ENCODE assay signal across 1 cellular context in genomic region chr19:7083076-7083956, GRCh38.
A peak's percentile ranks its signal among the peaks of the same experiment; 100 is the strongest.
TF ChIP-seq lines count a peak whose summit lies in the region.

No MANE protein-coding gene starts in this region.

TF ChIP-seq in K562, 482 proteins besides CTCF, POLR2A, EP300 and RAD21:
- TF ChIP-seq RNF2 (IDR thresholded peaks at IDR 0.05) (no peak), CBX1 (IDR thresholded peaks at IDR 0.05; ENCODE audit: low read depth) (peak; percentile 92), ZNF121 (CRISPR knock-in tag; conservative IDR thresholded peaks at IDR 0.05) (no peak), IRF1 (CRISPR knock-in tag; IDR thresholded peaks at IDR 0.05; ENCODE audit: borderline replicate concordance) (no peak), ETS1 (conservative IDR thresholded peaks at IDR 0.05; ENCODE audit: control insufficient read depth, low read depth, low read length) (peak; percentile 64; the same call in 1 of the 2 replicates), ZBED1 (IDR thresholded peaks at IDR 0.05) (peak; percentile 54; the same call in 1 of the 2 replicates), CBFA2T2 (conservative IDR thresholded peaks at IDR 0.05) (no peak), CBX3 (IDR thresholded peaks at IDR 0.05; ENCODE audit: borderline replicate concordance in 1 of 2, low read length in 2 of 2) (peak; percentile 59 to 98), ETV6 (IDR thresholded peaks at IDR 0.05; ENCODE audit: borderline replicate concordance in 1 of 2, low read depth in 2 of 2, low read length in 1 of 2) (no peak), ETV6 (CRISPR knock-in tag; IDR thresholded peaks at IDR 0.05; ENCODE audit: borderline replicate concordance) (no peak), SOX6 (IDR thresholded peaks at IDR 0.05) (peak; percentile 19; the same call in 1 of the 2 replicates), TEAD4 (IDR thresholded peaks at IDR 0.05; ENCODE audit: low read length) (peak; percentile 59; the same call in 1 of the 2 replicates), TEAD4 (CRISPR knock-in tag; IDR thresholded peaks at IDR 0.05; ENCODE audit: borderline replicate concordance) (no peak), ZNF75A (CRISPR knock-in tag; IDR thresholded peaks at IDR 0.05) (peak; percentile 99), BCL6 (CRISPR knock-in tag; IDR thresholded peaks at IDR 0.05) (no peak), ZNF347 (CRISPR knock-in tag; IDR thresholded peaks at IDR 0.05; ENCODE audit: low read depth) (no peak), MTA3 (IDR thresholded peaks at IDR 0.05; ENCODE audit: borderline replicate concordance) (peak; percentile 71; the same call in 1 of the 2 replicates), ZBTB40 (IDR thresholded peaks at IDR 0.05) (0 out of 2 replicates have a peak, but pooled peaks have one; percentile 15), ZBTB40 (CRISPR knock-in tag; IDR thresholded peaks at IDR 0.05) (0 out of 2 replicates have a peak, but pooled peaks have one; percentile 28), ZEB2 (IDR thresholded peaks at IDR 0.05) (peak; percentile 90), NFRKB (IDR thresholded peaks at IDR 0.05; ENCODE audit: low read depth) (peak; percentile 58; the same call in 1 of the 2 replicates), RFX7 (CRISPR knock-in tag; IDR thresholded peaks at IDR 0.05) (no peak), NELFE (IDR thresholded peaks at IDR 0.05; ENCODE audit: insufficient read depth, insufficient read length) (no peak), JUN (IDR thresholded peaks at IDR 0.05; ENCODE audit: borderline replicate concordance, low read depth, low read length) (peak; percentile 46; the same call in 1 of the 2 replicates), JUN (CRISPR knock-in tag; IDR thresholded peaks at IDR 0.05; ENCODE audit: borderline replicate concordance) (no peak), KDM1A (IDR thresholded peaks at IDR 0.05) (0 out of 4 replicates have a peak, but pooled peaks of 1 of the 2 experiments have one; percentile 28), ZNF280A (IDR thresholded peaks at IDR 0.05; ENCODE audit: low read depth, partially characterized antibody) (peak; percentile 98), ZNF280B (CRISPR knock-in tag; IDR thresholded peaks at IDR 0.05) (peak; percentile 75; the same call in 1 of the 2 replicates), ARNT (IDR thresholded peaks at IDR 0.05) (peak in 1 of 2 experiments; percentile 53; a peak in 1 of 4 replicates), RBM25 (IDR thresholded peaks at IDR 0.05; ENCODE audit: low read depth, low read length, severe bottlenecking) (peak; percentile 90), ZNF274 (IDR thresholded peaks at IDR 0.05; ENCODE audit: borderline replicate concordance, low read depth, low read length) (peak; percentile 100), SMARCA5 (IDR thresholded peaks at IDR 0.05) (0 out of 2 replicates have a peak, but pooled peaks have one; percentile 43), TRIM24 (IDR thresholded peaks at IDR 0.05) (peak; percentile 8 to 78; a peak in 2 of 4 replicates), CBX5 (IDR thresholded peaks at IDR 0.05; ENCODE audit: borderline replicate concordance, low read depth) (peak; percentile 89), AFF1 (IDR thresholded peaks at IDR 0.05; ENCODE audit: low read depth in 1 of 2, partially characterized antibody in 2 of 2) (peak in 1 of 2 experiments; percentile 49), XRCC3 (IDR thresholded peaks at IDR 0.05) (peak; percentile 90; the same call in 1 of the 2 replicates), BCLAF1 (IDR thresholded peaks at IDR 0.05; ENCODE audit: borderline replicate concordance in 1 of 2, control insufficient read depth in 1 of 2, low read depth in 2 of 2, low read length in 1 of 2) (0 out of 4 replicates have a peak, but pooled peaks of 1 of the 2 experiments have one; percentile 32), ZNF445 (CRISPR knock-in tag; IDR thresholded peaks at IDR 0.05; ENCODE audit: low read depth) (peak; percentile 98), TRIM28 (IDR thresholded peaks at IDR 0.05) (peak; percentile 99), PTBP1 (IDR thresholded peaks at IDR 0.05; ENCODE audit: low read depth, low read length) (no peak), SUPT5H (IDR thresholded peaks at IDR 0.05) (0 out of 2 replicates have a peak, but pooled peaks have one; percentile 18)
